Comparison of ENCODE assay signal across 14 cellular contexts in genomic region chr12:62190081-62190480, GRCh38.
DNase-seq lines count a peak whose midpoint lies in the region; ATAC-seq and TF ChIP-seq lines count a peak whose summit lies in the region.
"Had no signal": no experiment of that assay in that cellular context is flagged by ENCODE, and none has a peak within 500 bp of the region (broad histone marks: within the 10 kb centered on the region; RNA-seq: fewer than 3 reads in every experiment).

No MANE protein-coding gene starts in this region.

- CTCF ChIA-PET in activated B cell treated with CpG ODN at 0.5 μM for 24 hours (lab: Charles Lee) (no interaction called here), RWPE1 (lab: Yijun Ruan, JAX) (no interaction called here)

- no peak overlapping the region for H3K27ac ChIP-seq in RWPE1
- H3K27ac ChIP-seq: ovary, tibial nerve had no signal

- no peak for ATAC-seq in activated T-cell treated with anti-CD3 and anti-CD28 coated beads, Interleukin-2, amount 50 U/mL, for 72 hours (replicated peaks in 1 of 2)
- ATAC-seq in activated B cell treated with CpG ODN at 0.5 μM for 24 hours (ENCODE audit: low read depth) (no peak), GM18870 (IDR thresholded peaks at IDR 0.05; ENCODE audit: unreplicated experiment) (no peak), GM21447 (IDR thresholded peaks at IDR 0.05; ENCODE audit: unreplicated experiment) (no peak)
- ATAC-seq: activated CD4-positive, CD25-positive, alpha-beta regulatory T cell treated with anti-CD3 and anti-CD28 coated beads, Interleukin-2, amount 50 U/mL, for 24 hours; HepG2; left ventricle myocardium superior had no signal

- H3K4me3 ChIP-seq in iPS-18c (ENCODE audit: insufficient read depth, low read depth, low read length) = peak overlapping the region; percentile 56; the same call in 1 of the 2 replicates

- POLR2A ChIA-PET in activated B cell treated with CpG ODN at 0.5 μM for 24 hours (lab: Charles Lee) = no interaction called here
- POLR2A ChIA-PET in RWPE1 (lab: Yijun Ruan, JAX; ENCODE audit: low non-redundant PET) = no interaction called here

- no peaks in the 10 kb centered on the region for H3K9me3 ChIP-seq in iPS-18c (ENCODE audit: control insufficient read depth, insufficient read depth, low read length)
- H3K9me3 ChIP-seq: ovary, tibial nerve had no signal

- H3K4me1 Mint-ChIP-seq in activated T-cell treated with anti-CD3 and anti-CD28 coated beads, Interleukin-2, amount 50 U/mL, for 72 hours (ENCODE audit: low read depth) = peaks cover 27% of the 10 kb centered on the region
- H3K4me1 Mint-ChIP-seq in activated B cell treated with CpG ODN at 0.5 μM for 24 hours = peaks cover 30% of the 10 kb centered on the region

- H3K27ac Mint-ChIP-seq in activated T-cell treated with anti-CD3 and anti-CD28 coated beads, Interleukin-2, amount 50 U/mL, for 72 hours = no peak overlapping the region
- no peak overlapping the region for H3K27ac Mint-ChIP-seq in activated B cell treated with CpG ODN at 0.5 μM for 24 hours

- peak overlapping the region; percentile 90 to 92 for H3K4me3 Mint-ChIP-seq in activated T-cell treated with anti-CD3 and anti-CD28 coated beads, Interleukin-2, amount 50 U/mL, for 72 hours
- peak overlapping the region; percentile 79 for H3K4me3 Mint-ChIP-seq in activated B cell treated with CpG ODN at 0.5 μM for 24 hours

- H3K9me3 Mint-ChIP-seq in activated T-cell treated with anti-CD3 and anti-CD28 coated beads, Interleukin-2, amount 50 U/mL, for 72 hours = no peaks in the 10 kb centered on the region
- no peaks in the 10 kb centered on the region for H3K9me3 Mint-ChIP-seq in activated B cell treated with CpG ODN at 0.5 μM for 24 hours

- H3K27me3 Mint-ChIP-seq in activated T-cell treated with anti-CD3 and anti-CD28 coated beads, Interleukin-2, amount 50 U/mL, for 72 hours (ENCODE audit: low read depth) = peaks cover 37% of the 10 kb centered on the region
- H3K27me3 Mint-ChIP-seq in activated B cell treated with CpG ODN at 0.5 μM for 24 hours = peaks cover 30% of the 10 kb centered on the region

- TF ChIP-seq CTCF in activated B cell treated with CpG ODN at 0.5 μM for 24 hours (IDR thresholded peaks at IDR 0.05) (no peak), RWPE1 (conservative IDR thresholded peaks at IDR 0.05; ENCODE audit: low read depth) (no peak)

- no peak for DNase-seq in activated T-cell treated with anti-CD3 and anti-CD28 coated beads, Interleukin-2, amount 50 U/mL, for 72 hours
- DNase-seq in activated T-cell treated with anti-CD3 and anti-CD28 coated beads for 4 hours = no peak
- no peak for DNase-seq in activated B cell treated with CpG ODN at 0.5 μM for 24 hours
- DNase-seq in superior temporal gyrus (ENCODE audit: extremely low spot score) = peak; percentile 50
- DNase-seq in RWPE1 (ENCODE audit: low spot score) = no peak
- DNase-seq: left ventricle myocardium superior, NCI-H226, ovary had no signal

- H3K36me3 Mint-ChIP-seq in activated T-cell treated with anti-CD3 and anti-CD28 coated beads, Interleukin-2, amount 50 U/mL, for 72 hours (ENCODE audit: insufficient read depth in 2 of 2) = no peaks in the 10 kb centered on the region
- no peaks in the 10 kb centered on the region for H3K36me3 Mint-ChIP-seq in activated B cell treated with CpG ODN at 0.5 μM for 24 hours (ENCODE audit: low read depth)

- intact Hi-C loops in activated B cell treated with CpG ODN at 0.5 μM for 24 hours (cut with micrococcal nuclease) = loop anchor here (10.0 kb wide), 1 partner anchor 535 kb away; no protein-coding TSS in a partner anchor
